In genomic region chr11:1305063-1305495, GRCh38 we compare ENCODE assay signal across 17 cellular contexts. TPM values are rescaled to one million over a fixed set of nuclear protein-coding genes. Genes with fewer than 3 reads are reported as not detected.
DNase-seq lines count a peak whose midpoint lies in the region; ATAC-seq and TF ChIP-seq lines count a peak whose summit lies in the region.
"Had no signal": no experiment of that assay in that cellular context is flagged by ENCODE, and none has a peak within 500 bp of the region (broad histone marks: within the 10 kb centered on the region; RNA-seq: fewer than 3 reads in every experiment).

No MANE protein-coding gene starts in this region.

- no peak overlapping the region for H2BK120ac ChIP-seq in mesenchymal stem cell (ENCODE audit: low read depth, low read length)

- H3K4me1 ChIP-seq in endodermal cell (ENCODE audit: control insufficient read depth, insufficient read depth, low read length) (no peaks in the 10 kb centered on the region), mesenchymal stem cell (ENCODE audit: control insufficient read depth, insufficient read depth, low read depth, low read length) (peaks cover 60% of the 10 kb centered on the region)

- H3K9ac ChIP-seq in endodermal cell (ENCODE audit: extremely low read depth, low read length, poor library complexity, severe bottlenecking) (no peak overlapping the region), mesenchymal stem cell (ENCODE audit: low read length) (no peak overlapping the region)

- peaks cover 12% of the 10 kb centered on the region for H3K79me1 ChIP-seq in mesenchymal stem cell (replicated peaks; ENCODE audit: low read length, poor library complexity, severe bottlenecking)

- H3K4me3 ChIP-seq in endodermal cell (ENCODE audit: low read length) (no peak overlapping the region), mesenchymal stem cell (ENCODE audit: insufficient read depth in 1 of 2, low read depth in 1 of 2, low read length in 2 of 2) (no peak overlapping the region)
- H3K4me3 ChIP-seq: coronary artery, lung had no signal

- no peak overlapping the region for H3K27ac Mint-ChIP-seq in activated CD4-positive, alpha-beta T cell treated with anti-CD3 and anti-CD28 coated beads, Interleukin-2, amount 10 ng/mL, durations not matched to agents 24 days and 14 days
- no peak overlapping the region for H3K27ac Mint-ChIP-seq in endodermal cell
- peak overlapping the region; percentile 62 for H3K27ac Mint-ChIP-seq in stimulated activated naive B cell treated with anti-CD40 and anti-IgM and Interleukin-4, amounts not matched to agents 10 μg/mL and 1 μg/mL and 100 μg/mL, for 72 hours

- no peaks in the 10 kb centered on the region for H3K27me3 Mint-ChIP-seq in activated CD4-positive, alpha-beta T cell treated with anti-CD3 and anti-CD28 coated beads, Interleukin-2, amount 10 ng/mL, durations not matched to agents 24 days and 14 days
- no peaks in the 10 kb centered on the region for H3K27me3 Mint-ChIP-seq in endodermal cell (ENCODE audit: insufficient read depth)
- no peaks in the 10 kb centered on the region for H3K27me3 Mint-ChIP-seq in stimulated activated naive B cell treated with anti-CD40 and anti-IgM and Interleukin-4, amounts not matched to agents 10 μg/mL and 1 μg/mL and 100 μg/mL, for 72 hours

- H4K8ac ChIP-seq in mesenchymal stem cell (ENCODE audit: low read length) = no peak overlapping the region

- H3K36me3 ChIP-seq in endodermal cell (ENCODE audit: control insufficient read depth, insufficient read depth, low read length) (no peaks in the 10 kb centered on the region), mesenchymal stem cell (ENCODE audit: control insufficient read depth in 1 of 2, insufficient read depth in 2 of 2, low read depth in 1 of 2, low read length in 2 of 2) (peaks cover 27 to 45% of the 10 kb centered on the region in 2 experiments)

- H3K4me3 Mint-ChIP-seq in activated CD4-positive, alpha-beta T cell treated with anti-CD3 and anti-CD28 coated beads, Interleukin-2, amount 10 ng/mL, durations not matched to agents 24 days and 14 days = no peak overlapping the region
- H3K4me3 Mint-ChIP-seq in endodermal cell = no peak overlapping the region
- H3K4me3 Mint-ChIP-seq in stimulated activated naive B cell treated with anti-CD40 and anti-IgM and Interleukin-4, amounts not matched to agents 10 μg/mL and 1 μg/mL and 100 μg/mL, for 72 hours = no peak overlapping the region

- no peak overlapping the region for H2BK5ac ChIP-seq in mesenchymal stem cell (ENCODE audit: low read depth, low read length, poor library complexity, severe bottlenecking)

- no peaks in the 10 kb centered on the region for H3K27me3 ChIP-seq in endodermal cell (ENCODE audit: control insufficient read depth, insufficient read depth, low read length, poor library complexity, severe bottlenecking)
- no peaks in the 10 kb centered on the region for H3K27me3 ChIP-seq in mesenchymal stem cell (ENCODE audit: control insufficient read depth in 1 of 2, insufficient read depth in 1 of 2, low read length in 2 of 2)

- WGBS in endodermal cell (ENCODE audit: insufficient coverage in 1 of 2, insufficient read length in 1 of 2), 2 experiments = 89 to 92% methylated on average over 8 to 13 of the region's 13 CpGs
- whole genome bisulfite sequencing in mesenchymal stem cell = 93% methylated on average over 13 of the region's 13 CpGs

- peak; percentile 52 for DNase-seq in activated CD4-positive, alpha-beta T cell treated with anti-CD3 and anti-CD28 coated beads, Interleukin-2, amount 10 ng/mL, durations not matched to agents 24 days and 14 days
- DNase-seq in activated CD4-positive, alpha-beta T cell treated with anti-CD3 and anti-CD28 coated beads for 4 hours = no peak
- DNase-seq in endodermal cell = peak; percentile 29
- no peak for DNase-seq in mesenchymal stem cell
- DNase-seq in stimulated activated naive B cell treated with anti-CD40 and anti-IgM and Interleukin-4, amounts not matched to agents 10 μg/mL and 1 μg/mL and 100 μg/mL, for 72 hours = no peak
- DNase-seq in COLO668 (lab: John Stamatoyannopoulos, UW; ENCODE audit: unreplicated experiment) = no peak
- DNase-seq: activated effector memory CD4-positive, alpha-beta T cell treated with Interleukin-2 at 50 U/mL for 16 hours; KG1; NCI-H1105; SIG-M5; T-helper 9 cell had no signal

- H3K9me3 ChIP-seq in endodermal cell (ENCODE audit: control insufficient read depth, low read length) = no peaks in the 10 kb centered on the region
- H3K9me3 ChIP-seq in mesenchymal stem cell (ENCODE audit: control insufficient read depth, low read length) = no peaks in the 10 kb centered on the region

- intact Hi-C loops in activated CD4-positive, alpha-beta T cell treated with anti-CD3 and anti-CD28 coated beads, Interleukin-2, amount 10 ng/mL, durations not matched to agents 24 days and 14 days (cut with micrococcal nuclease) = no loop called here

- H3K14ac ChIP-seq in mesenchymal stem cell (ENCODE audit: low read length in 2 of 2) = no peak overlapping the region

- no peak for ATAC-seq in stimulated activated naive B cell treated with anti-CD40 and anti-IgM and Interleukin-4, amounts not matched to agents 10 μg/mL and 1 μg/mL and 100 μg/mL, for 72 hours (replicated peaks)
- no peak for ATAC-seq in GM19467 (IDR thresholded peaks at IDR 0.05; ENCODE audit: unreplicated experiment)
- no peak for ATAC-seq in HG02852 (IDR thresholded peaks at IDR 0.05; ENCODE audit: unreplicated experiment)

- peak overlapping the region; percentile 59 for H2AK5ac ChIP-seq in mesenchymal stem cell (ENCODE audit: low read length, severe bottlenecking)

- no peak overlapping the region for H2BK12ac ChIP-seq in mesenchymal stem cell (ENCODE audit: low read length in 2 of 2)

- no peak for TF ChIP-seq CTCF in endodermal cell (conservative IDR thresholded peaks at IDR 0.05)

- H4K91ac ChIP-seq in mesenchymal stem cell (ENCODE audit: low read length) = no peak overlapping the region

- H3K23ac ChIP-seq in mesenchymal stem cell (ENCODE audit: low read length in 2 of 2) = no peak overlapping the region

- H3K36me3 Mint-ChIP-seq in activated CD4-positive, alpha-beta T cell treated with anti-CD3 and anti-CD28 coated beads, Interleukin-2, amount 10 ng/mL, durations not matched to agents 24 days and 14 days (ENCODE audit: low read depth) = peaks cover 5% of the 10 kb centered on the region
- H3K36me3 Mint-ChIP-seq in endodermal cell (ENCODE audit: low read depth) = peaks cover 12% of the 10 kb centered on the region
- H3K36me3 Mint-ChIP-seq in stimulated activated naive B cell treated with anti-CD40 and anti-IgM and Interleukin-4, amounts not matched to agents 10 μg/mL and 1 μg/mL and 100 μg/mL, for 72 hours = peaks cover 9 to 38% of the 10 kb centered on the region in 2 donors

- H2AFZ ChIP-seq in mesenchymal stem cell (ENCODE audit: low read depth, low read length) = no peak overlapping the region

- no peak overlapping the region for H3K4ac ChIP-seq in mesenchymal stem cell (ENCODE audit: low read depth in 1 of 2, low read length in 2 of 2)

- H2BK15ac ChIP-seq in mesenchymal stem cell (ENCODE audit: low read depth, poor library complexity, severe bottlenecking) = peak overlapping the region; percentile 65

- no peak overlapping the region for H3K4me2 ChIP-seq in mesenchymal stem cell (ENCODE audit: low read length, poor library complexity, severe bottlenecking)

- H3K9me3 Mint-ChIP-seq in activated CD4-positive, alpha-beta T cell treated with anti-CD3 and anti-CD28 coated beads, Interleukin-2, amount 10 ng/mL, durations not matched to agents 24 days and 14 days = no peaks in the 10 kb centered on the region
- no peaks in the 10 kb centered on the region for H3K9me3 Mint-ChIP-seq in endodermal cell
- no peaks in the 10 kb centered on the region for H3K9me3 Mint-ChIP-seq in stimulated activated naive B cell treated with anti-CD40 and anti-IgM and Interleukin-4, amounts not matched to agents 10 μg/mL and 1 μg/mL and 100 μg/mL, for 72 hours

- H3K18ac ChIP-seq in mesenchymal stem cell (ENCODE audit: low read depth in 1 of 2, low read length in 2 of 2) = no peak overlapping the region

- H3K27ac ChIP-seq in endodermal cell (ENCODE audit: low read depth, low read length) (no peak overlapping the region), mesenchymal stem cell (ENCODE audit: low read length, poor library complexity, severe bottlenecking) (peak overlapping the region; percentile 59)
- H3K27ac ChIP-seq: 22Rv1, HL-60 had no signal

- peaks cover 16% of the 10 kb centered on the region for H3K4me1 Mint-ChIP-seq in activated CD4-positive, alpha-beta T cell treated with anti-CD3 and anti-CD28 coated beads, Interleukin-2, amount 10 ng/mL, durations not matched to agents 24 days and 14 days
- H3K4me1 Mint-ChIP-seq in endodermal cell = peaks cover 15% of the 10 kb centered on the region
- peaks cover 41 to 65% of the 10 kb centered on the region in 2 donors for H3K4me1 Mint-ChIP-seq in stimulated activated naive B cell treated with anti-CD40 and anti-IgM and Interleukin-4, amounts not matched to agents 10 μg/mL and 1 μg/mL and 100 μg/mL, for 72 hours

RNA-seq across cellular contexts. Expression of gene TOLLIP, which starts 4.4 kb away (rescaled TPM):
- total RNA-seq in activated CD4-positive, alpha-beta T cell treated with anti-CD3 and anti-CD28 coated beads, Interleukin-2, amount 10 ng/mL, durations not matched to agents 24 days and 14 days = 32.4 and 38.9 TPM in 2 replicates
- total RNA-seq in endodermal cell = 10 to 100 TPM; 34.3 to 37.4 TPM
- polyA plus RNA-seq in endodermal cell (2013, experiment 1 of 2) = 21.1 TPM
- 19.8 TPM for polyA plus RNA-seq in endodermal cell (2013, experiment 2 of 2)
- 28.5 TPM for polyA plus RNA-seq in mesenchymal stem cell (2013, experiment 1 of 2)
- polyA plus RNA-seq in mesenchymal stem cell (2013, experiment 2 of 2) = 29.7 TPM

Comparison
In these comparisons a context has a peak if more than half of its experiments do, and no peak if none do; other contexts are left out.
1. DNase-seq: peak in activated CD4-positive, alpha-beta T cell treated with anti-CD3 and anti-CD28 coated beads, Interleukin-2, amount 10 ng/mL, durations not matched to agents 24 days and 14 days (single experiment) and endodermal cell (single experiment); none in activated CD4-positive, alpha-beta T cell treated with anti-CD3 and anti-CD28 coated beads for 4 hours (0 of 2), mesenchymal stem cell (single experiment), stimulated activated naive B cell treated with anti-CD40 and anti-IgM and Interleukin-4, amounts not matched to agents 10 μg/mL and 1 μg/mL and 100 μg/mL, for 72 hours (single experiment) and COLO668 (single experiment).